In the genomic region with DNA sequence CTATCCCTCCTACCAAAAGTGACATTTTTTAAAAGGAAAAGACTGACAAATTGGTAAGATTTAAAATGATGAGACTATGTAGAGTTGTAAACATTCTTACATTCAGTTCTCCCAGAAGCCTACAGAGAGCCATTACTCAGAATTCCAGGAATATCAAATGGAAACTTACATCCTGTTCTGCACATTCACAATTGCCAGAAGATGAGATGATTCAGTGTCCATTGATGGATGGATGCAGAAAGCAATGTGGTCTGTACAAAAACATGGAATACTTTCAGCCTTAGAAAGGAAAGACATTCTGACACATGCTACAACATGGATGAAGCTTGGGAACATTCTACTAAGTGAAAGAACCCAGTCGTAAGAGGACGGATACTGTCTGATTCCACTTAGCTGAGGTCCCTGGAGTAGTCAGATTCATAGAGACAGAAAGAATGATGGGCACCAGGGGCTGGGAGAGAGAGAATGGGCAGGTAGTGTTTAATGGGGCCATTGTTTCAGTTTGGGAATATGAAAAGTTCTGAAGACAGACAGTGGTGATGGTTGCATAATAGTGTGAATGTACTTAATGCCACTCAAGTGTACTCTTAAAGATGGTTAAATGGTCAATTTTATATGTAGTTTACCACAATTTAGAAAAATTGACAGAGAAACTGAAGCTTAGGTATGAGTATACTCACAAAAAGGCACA, we compare ENCODE assay signal across 21 cellular contexts.
"Had no signal": no experiment of that assay in that cellular context is flagged by ENCODE, and none has a peak within 500 bp of the region (broad histone marks: within the 10 kb centered on the region; RNA-seq: fewer than 3 reads in every experiment).

No MANE protein-coding gene starts in this region.

- H3K4me3 ChIP-seq: body of pancreas, esophagus muscularis mucosa, heart left ventricle, sigmoid colon, tibial artery had no signal

- H3K9me3 ChIP-seq: body of pancreas, esophagus muscularis mucosa, heart left ventricle, sigmoid colon, tibial artery had no signal

- H3K4me1 ChIP-seq: body of pancreas, esophagus muscularis mucosa, heart left ventricle, sigmoid colon, tibial artery had no signal

- H3K4me3 Mint-ChIP-seq: activated naive CD8-positive, alpha-beta T cell; activated T-helper 1 cell treated with anti-CD3 and anti-CD28 coated beads, Interleukin-12 subunit alpha, Interleukin-12 subunit beta, Interleukin-2, Interleukin-4 antibody, amounts not matched to agents 30 ng/mL and 10 ng/mL and 1 ng/mL, durations not matched to agents 14 hours and 24 hours and 36 hours; memory B cell; natural killer cell treated with Interleukin-12 subunit alpha and Interleukin-12 subunit beta and Interleukin-15 and Interleukin-18, amount 100 ng/mL, for 72 hours; stimulated activated naive CD8-positive, alpha-beta T cell treated with anti-CD3 and anti-CD28 coated beads, Interleukin-15, Interleukin-2, amounts not matched to agents 100 ng/mL and 50 ng/mL, for 24 hours; T-helper 1 cell treated with Interleukin-12 subunit alpha and Interleukin-12 subunit beta and Interleukin-4 antibody, amounts not matched to agents 30 μg/mL and 1 μg/mL, for 36 hours; WTC11 had no signal

- H3K27me3 Mint-ChIP-seq: activated naive CD8-positive, alpha-beta T cell; memory B cell; natural killer cell treated with Interleukin-12 subunit alpha and Interleukin-12 subunit beta and Interleukin-15 and Interleukin-18, amount 100 ng/mL, for 72 hours; stimulated activated naive CD8-positive, alpha-beta T cell treated with anti-CD3 and anti-CD28 coated beads, Interleukin-15, Interleukin-2, amounts not matched to agents 100 ng/mL and 50 ng/mL, for 24 hours had no signal

- H3K27ac ChIP-seq: body of pancreas, esophagus muscularis mucosa, heart left ventricle, sigmoid colon, tibial artery had no signal

- H3K9me3 Mint-ChIP-seq: activated T-helper 1 cell treated with anti-CD3 and anti-CD28 coated beads, Interleukin-12 subunit alpha, Interleukin-12 subunit beta, Interleukin-2, Interleukin-4 antibody, amounts not matched to agents 30 ng/mL and 10 ng/mL and 1 ng/mL, durations not matched to agents 14 hours and 24 hours and 36 hours; memory B cell; natural killer cell treated with Interleukin-12 subunit alpha and Interleukin-12 subunit beta and Interleukin-15 and Interleukin-18, amount 100 ng/mL, for 72 hours; stimulated activated naive CD8-positive, alpha-beta T cell treated with anti-CD3 and anti-CD28 coated beads, Interleukin-15, Interleukin-2, amounts not matched to agents 100 ng/mL and 50 ng/mL, for 24 hours; T-helper 1 cell treated with Interleukin-12 subunit alpha and Interleukin-12 subunit beta and Interleukin-4 antibody, amounts not matched to agents 30 μg/mL and 1 μg/mL, for 36 hours; WTC11 had no signal

- H3K36me3 Mint-ChIP-seq: WTC11 had no signal

- ATAC-seq: body of pancreas; heart left ventricle; left colon; natural killer cell treated with Interleukin-12 subunit alpha and Interleukin-12 subunit beta and Interleukin-15 and Interleukin-18, amount 100 ng/mL, for 72 hours; WTC11 had no signal

- H3K27ac Mint-ChIP-seq: activated naive CD8-positive, alpha-beta T cell; memory B cell; natural killer cell treated with Interleukin-12 subunit alpha and Interleukin-12 subunit beta and Interleukin-15 and Interleukin-18, amount 100 ng/mL, for 72 hours; progenitor cell of endocrine pancreas; stimulated activated naive CD8-positive, alpha-beta T cell treated with anti-CD3 and anti-CD28 coated beads, Interleukin-15, Interleukin-2, amounts not matched to agents 100 ng/mL and 50 ng/mL, for 24 hours; T-helper 1 cell treated with Interleukin-12 subunit alpha and Interleukin-12 subunit beta and Interleukin-4 antibody, amounts not matched to agents 30 μg/mL and 1 μg/mL, for 36 hours; WTC11 had no signal

- DNase-seq: activated CD4-positive, alpha-beta T cell treated with anti-CD3 and anti-CD28 coated beads, Interleukin-2, amount 50 U/mL, for 4 hours; activated gamma-delta T cell treated with Interleukin-2 at 50 U/mL for 16 hours; body of pancreas; effector memory CD4-positive, alpha-beta T cell; heart left ventricle; islet precursor cell; left colon; retina; sigmoid colon; stimulated activated CD4-positive, alpha-beta T cell treated with anti-CD3 and anti-CD28 coated beads, Interleukin-4, amount 100 ng/mL, for 24 hours; T1000; tibial artery had no signal

- H3K27me3 ChIP-seq: body of pancreas, esophagus muscularis mucosa, heart left ventricle, sigmoid colon, tibial artery had no signal
